29 cellular contexts compared by ENCODE assay signal in the genomic region with DNA sequence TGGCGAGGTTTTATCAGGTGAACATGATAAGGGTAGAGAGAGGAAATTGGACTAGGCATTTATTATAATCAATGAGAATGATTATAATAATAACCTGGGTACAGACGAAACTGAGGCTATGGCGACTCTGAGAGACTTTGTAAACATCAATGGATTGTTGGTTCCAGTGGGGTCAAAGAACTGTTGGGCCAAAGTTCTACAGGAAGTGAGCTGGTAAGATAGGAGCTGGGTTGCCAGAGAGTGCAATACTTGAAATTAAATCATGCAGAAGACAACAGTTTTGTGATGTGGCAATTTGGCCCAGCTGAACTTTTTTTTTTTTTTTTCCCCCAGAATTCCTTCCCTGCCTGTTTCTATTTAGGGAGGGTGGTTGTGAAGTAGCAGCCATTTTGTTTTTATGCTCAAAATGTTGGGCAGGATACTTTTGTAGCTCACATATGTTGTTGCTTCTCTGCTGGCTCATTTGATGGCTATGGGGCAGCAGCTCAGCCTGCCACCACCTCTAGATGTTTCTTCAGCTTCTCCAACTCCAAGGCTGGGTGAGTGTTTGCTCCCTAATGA.
"Had no signal": no experiment of that assay in that cellular context is flagged by ENCODE, and none has a peak within 500 bp of the region (broad histone marks: within the 10 kb centered on the region; RNA-seq: fewer than 3 reads in every experiment).

No MANE protein-coding gene starts in this region.

- H3K4me3 Mint-ChIP-seq: activated CD4-positive, alpha-beta memory T cell treated with anti-CD3 and anti-CD28 coated beads for 36 hours; activated CD4-positive, alpha-beta T cell treated with anti-CD3 and anti-CD28 coated beads, Interleukin-2, amount 10 ng/mL, durations not matched to agents 24 days and 14 days; activated naive CD4-positive, alpha-beta T cell treated with anti-CD3 and anti-CD28 coated beads for 36 hours; activated T-cell treated with anti-CD3 and anti-CD28 coated beads, Interleukin-2, amount 50 U/mL, for 4 hours; dendritic cell treated with granulocyte-macrophage colony-stimulating factor and Interleukin-4, amounts not matched to agents 40 ng/mL and 50 ng/mL, for 4 days; endodermal cell; naive B cell; stimulated activated naive B cell treated with anti-CD40 and anti-IgM and Interleukin-4, amounts not matched to agents 10 μg/mL and 1 μg/mL and 100 μg/mL, for 72 hours; T-helper 1 cell treated with Interleukin-12 subunit alpha and Interleukin-12 subunit beta and Interleukin-4 antibody, amounts not matched to agents 30 μg/mL and 1 μg/mL, for 36 hours had no signal

- H3K27ac ChIP-seq: heart right ventricle, left ventricle myocardium inferior, pancreas, prostate gland, sigmoid colon, WERI-Rb-1 had no signal

- H3K9me3 ChIP-seq: heart right ventricle, left ventricle myocardium inferior, pancreas, prostate gland, sigmoid colon had no signal

- ATAC-seq: activated T-cell treated with anti-CD3 and anti-CD28 coated beads, Interleukin-2, amount 50 U/mL, for 4 hours; esophagus mucosa; heart right ventricle; pancreas; stimulated activated naive B cell treated with anti-CD40 and anti-IgM and Interleukin-4, amounts not matched to agents 10 μg/mL and 1 μg/mL and 100 μg/mL, for 72 hours had no signal

- H3K27me3 Mint-ChIP-seq: activated CD4-positive, alpha-beta memory T cell treated with anti-CD3 and anti-CD28 coated beads for 36 hours; activated CD4-positive, alpha-beta T cell treated with anti-CD3 and anti-CD28 coated beads, Interleukin-2, amount 10 ng/mL, durations not matched to agents 24 days and 14 days; dendritic cell treated with granulocyte-macrophage colony-stimulating factor and Interleukin-4, amounts not matched to agents 40 ng/mL and 50 ng/mL, for 4 days; naive B cell; stimulated activated naive B cell treated with anti-CD40 and anti-IgM and Interleukin-4, amounts not matched to agents 10 μg/mL and 1 μg/mL and 100 μg/mL, for 72 hours had no signal

- H3K27ac Mint-ChIP-seq: activated CD4-positive, alpha-beta memory T cell treated with anti-CD3 and anti-CD28 coated beads for 36 hours; activated CD4-positive, alpha-beta T cell treated with anti-CD3 and anti-CD28 coated beads, Interleukin-2, amount 10 ng/mL, durations not matched to agents 24 days and 14 days; activated naive CD4-positive, alpha-beta T cell treated with anti-CD3 and anti-CD28 coated beads for 36 hours; dendritic cell treated with granulocyte-macrophage colony-stimulating factor and Interleukin-4, amounts not matched to agents 40 ng/mL and 50 ng/mL, for 4 days; endodermal cell; stimulated activated naive B cell treated with anti-CD40 and anti-IgM and Interleukin-4, amounts not matched to agents 10 μg/mL and 1 μg/mL and 100 μg/mL, for 72 hours; T-helper 1 cell treated with Interleukin-12 subunit alpha and Interleukin-12 subunit beta and Interleukin-4 antibody, amounts not matched to agents 30 μg/mL and 1 μg/mL, for 36 hours had no signal

- DNase-seq: activated CD4-positive, alpha-beta memory T cell treated with anti-CD3 and anti-CD28 coated beads for 36 hours; activated CD4-positive, alpha-beta T cell treated with anti-CD3 and anti-CD28 coated beads, Interleukin-2, amount 10 ng/mL, durations not matched to agents 24 days and 14 days; activated CD4-positive, CD25-positive, alpha-beta regulatory T cell treated with anti-CD3 and anti-CD28 coated beads, Interleukin-2, amount 50 U/mL, for 72 hours; activated naive CD4-positive, alpha-beta T cell treated with anti-CD3 and anti-CD28 coated beads for 36 hours; activated T-cell treated with anti-CD3 and anti-CD28 coated beads, Interleukin-2, amount 50 U/mL, for 4 hours; amniotic stem cell; central memory CD4-positive, alpha-beta T cell; endodermal cell; foreskin melanocyte; heart right ventricle; kidney glomerular epithelial cell; left ventricle myocardium inferior; naive B cell; nucleus accumbens; pancreas; retina; sigmoid colon; stimulated activated CD4-positive, alpha-beta T cell treated with anti-CD3 and anti-CD28 coated beads, Interleukin-1b, Interleukin-23, amount 100 ng/mL, for 48 hours; stimulated activated CD4-positive, alpha-beta T cell treated with anti-CD3 and anti-CD28 coated beads, Interleukin-4, amount 100 ng/mL, for 4 hours; stimulated activated CD8-positive, alpha-beta memory T cell treated with anti-CD3 and anti-CD28 coated beads, Interleukin-4, amount 100 ng/mL, for 48 hours; stimulated activated naive B cell treated with anti-CD40 and anti-IgM and Interleukin-4, amounts not matched to agents 10 μg/mL and 1 μg/mL and 100 μg/mL, for 72 hours; T-helper 9 cell; trophoblast cell; WERI-Rb-1 had no signal

- H3K36me3 ChIP-seq: heart right ventricle, left ventricle myocardium inferior, pancreas, prostate gland, sigmoid colon, WERI-Rb-1 had no signal

- H3K4me1 ChIP-seq: heart right ventricle, left ventricle myocardium inferior, pancreas, prostate gland, sigmoid colon had no signal

- H3K4me3 ChIP-seq: heart right ventricle, left ventricle myocardium inferior, pancreas, prostate gland, sigmoid colon, smooth muscle cell had no signal

- H3K9me3 Mint-ChIP-seq: endodermal cell had no signal

- H3K27me3 ChIP-seq: heart right ventricle, pancreas, sigmoid colon had no signal
